In genomic region chr16:81531415-81531814, GRCh38 we compare ENCODE assay signal across 17 cellular contexts.
DNase-seq lines count a peak whose midpoint lies in the region; ATAC-seq and TF ChIP-seq lines count a peak whose summit lies in the region.
"Had no signal": no experiment of that assay in that cellular context is flagged by ENCODE, and none has a peak within 500 bp of the region (broad histone marks: within the 10 kb centered on the region; RNA-seq: fewer than 3 reads in every experiment).

No MANE protein-coding gene starts in this region.

- H3K9me3 ChIP-seq in prostate gland (no peaks in the 10 kb centered on the region), tibial artery (no peaks in the 10 kb centered on the region)
- H3K9me3 ChIP-seq: adrenal gland, SJCRH30 had no signal

- no peaks in the 10 kb centered on the region for H3K27me3 ChIP-seq in prostate gland (replicated peaks; ENCODE audit: insufficient read depth)
- no peaks in the 10 kb centered on the region for H3K27me3 ChIP-seq in tibial artery
- H3K27me3 ChIP-seq: adrenal gland, SJCRH30 had no signal

- no peaks in the 10 kb centered on the region for H3K36me3 ChIP-seq in prostate gland
- H3K36me3 ChIP-seq in tibial artery, result no peaks in the 10 kb centered on the region
- H3K36me3 ChIP-seq: adrenal gland, SJCRH30 had no signal

- H3K9me3 Mint-ChIP-seq in WTC11, result peaks cover 29% of the 10 kb centered on the region
- H3K9me3 Mint-ChIP-seq: stimulated activated naive B cell treated with anti-CD40 and anti-IgM and Interleukin-4, amounts not matched to agents 10 μg/mL and 1 μg/mL and 100 μg/mL, for 72 hours had no signal

- no peaks in the 10 kb centered on the region for H3K27me3 Mint-ChIP-seq in WTC11 (ENCODE audit: low read depth)
- H3K27me3 Mint-ChIP-seq: stimulated activated naive B cell treated with anti-CD40 and anti-IgM and Interleukin-4, amounts not matched to agents 10 μg/mL and 1 μg/mL and 100 μg/mL, for 72 hours had no signal

- peaks cover 19% of the 10 kb centered on the region for H3K36me3 Mint-ChIP-seq in WTC11

- H3K4me3 ChIP-seq in fibroblast of mammary gland (ENCODE audit: control insufficient read depth, low read depth, low read length) (no peak overlapping the region), prostate gland (no peak overlapping the region), tibial artery (no peak overlapping the region)
- H3K4me3 ChIP-seq: adrenal gland, SJCRH30 had no signal

- intact Hi-C loops in prostate gland (cut with DNase I), result no loop called here
- intact Hi-C loops in tibial artery (cut with DNase I; ENCODE audit: low total_unique reads), result no loop called here

- no peak overlapping the region for H3K27ac Mint-ChIP-seq in WTC11

- peaks cover 19% of the 10 kb centered on the region for H3K4me1 Mint-ChIP-seq in WTC11

- no peaks in the 10 kb centered on the region for H3K4me1 ChIP-seq in prostate gland (replicated peaks)
- peaks cover 0 to 7% (median 0%) of the 10 kb centered on the region in 4 donors for H3K4me1 ChIP-seq in tibial artery
- H3K4me1 ChIP-seq: SJCRH30 had no signal

- DNase-seq in ACHN, result peak; percentile 15
- no peak for DNase-seq in WTC11 (ENCODE audit: low spot score)
- peak; percentile 28 for DNase-seq in fibroblast of mammary gland (ENCODE audit: low read depth)
- DNase-seq in prostate gland (ENCODE audit: low spot score), result peak; percentile 60
- DNase-seq in tibial artery, result no peak
- DNase-seq in NCI-H82 (lab: John Stamatoyannopoulos, UW), result no peak
- no peak for DNase-seq in NAMALWA (ENCODE audit: low spot score)
- DNase-seq: activated CD4-positive, alpha-beta T cell treated with anti-CD3 and anti-CD28 coated beads, Interleukin-2, amount 50 U/mL, for 4 hours; adrenal gland; cortex of kidney; HCEC 1CT; KBM-7; occipital lobe; SJCRH30; stimulated activated naive B cell treated with anti-CD40 and anti-IgM and Interleukin-4, amounts not matched to agents 10 μg/mL and 1 μg/mL and 100 μg/mL, for 72 hours; T1000 had no signal

- in situ Hi-C loops in ACHN (cut with HindIII; ENCODE audit: low pct_ligation_motif_present, low pct_unique_long_range_greater_than_20kb, low sequenced_read_pairs), result no loop called here

- WGBS in prostate gland, result 38% methylated on average over 11 of the region's 11 CpGs

- no peak overlapping the region for H3K4me3 Mint-ChIP-seq in WTC11
- H3K4me3 Mint-ChIP-seq: stimulated activated naive B cell treated with anti-CD40 and anti-IgM and Interleukin-4, amounts not matched to agents 10 μg/mL and 1 μg/mL and 100 μg/mL, for 72 hours had no signal

- TF ChIP-seq POLR2A in prostate gland (IDR thresholded peaks at IDR 0.05), result peak; percentile 54

- CTCF ChIA-PET in WTC11 (lab: Charles Lee), result interaction anchor here (1.2 kb wide), 1 partner anchor 54 kb away, joined by 3 read pairs; no protein-coding TSS in a partner anchor

- ATAC-seq in WTC11 (no peak), HG03097 (IDR thresholded peaks at IDR 0.05; ENCODE audit: low FRiP score, unreplicated experiment) (no peak)

- TF ChIP-seq CTCF in WTC11 (IDR thresholded peaks at IDR 0.05), result no peak
- TF ChIP-seq CTCF in fibroblast of mammary gland (conservative IDR thresholded peaks at IDR 0.05; ENCODE audit: control insufficient read depth, insufficient read depth, low read depth, low read length), result no peak
- TF ChIP-seq CTCF in prostate gland (IDR thresholded peaks at IDR 0.05), result no peak
- no peak for TF ChIP-seq CTCF in tibial artery (IDR thresholded peaks at IDR 0.05)

- POLR2A ChIA-PET in WTC11 (lab: Charles Lee), result no interaction called here

- H3K27ac ChIP-seq in prostate gland (peak overlapping the region; percentile 51 to 74), tibial artery (no peak overlapping the region)
- H3K27ac ChIP-seq: adrenal gland, SJCRH30 had no signal

TF ChIP-seq in WTC11, 78 proteins besides CTCF, POLR2A, EP300 and RAD21:
- no peak for TF ChIP-seq AFF4 (CRISPR knock-in tag; IDR thresholded peaks at IDR 0.05; ENCODE audit: borderline replicate concordance)
- no peak for TF ChIP-seq NR3C1 (CRISPR knock-in tag; conservative IDR thresholded peaks at IDR 0.05; ENCODE audit: low read depth)
- peak; percentile 63 for TF ChIP-seq PRDM15 (CRISPR knock-in tag; IDR thresholded peaks at IDR 0.05)
- TF ChIP-seq ESRRA (CRISPR knock-in tag; IDR thresholded peaks at IDR 0.05; ENCODE audit: borderline replicate concordance), result no peak
- TF ChIP-seq ZNF232 (CRISPR knock-in tag; IDR thresholded peaks at IDR 0.05), result no peak
- no peak for TF ChIP-seq ATF1 (CRISPR knock-in tag; IDR thresholded peaks at IDR 0.05)

Comparison
In these comparisons a context has a peak if more than half of its experiments do, and no peak if none do; other contexts are left out.
1. DNase-seq: peak in ACHN (single experiment), fibroblast of mammary gland (single experiment) and prostate gland (single experiment); none in WTC11 (single experiment), tibial artery (0 of 2), NCI-H82 (single experiment) and NAMALWA (single experiment).
2. H3K27ac ChIP-seq: peak in prostate gland (2 of 2); none in tibial artery (0 of 2).